In the genomic region with DNA sequence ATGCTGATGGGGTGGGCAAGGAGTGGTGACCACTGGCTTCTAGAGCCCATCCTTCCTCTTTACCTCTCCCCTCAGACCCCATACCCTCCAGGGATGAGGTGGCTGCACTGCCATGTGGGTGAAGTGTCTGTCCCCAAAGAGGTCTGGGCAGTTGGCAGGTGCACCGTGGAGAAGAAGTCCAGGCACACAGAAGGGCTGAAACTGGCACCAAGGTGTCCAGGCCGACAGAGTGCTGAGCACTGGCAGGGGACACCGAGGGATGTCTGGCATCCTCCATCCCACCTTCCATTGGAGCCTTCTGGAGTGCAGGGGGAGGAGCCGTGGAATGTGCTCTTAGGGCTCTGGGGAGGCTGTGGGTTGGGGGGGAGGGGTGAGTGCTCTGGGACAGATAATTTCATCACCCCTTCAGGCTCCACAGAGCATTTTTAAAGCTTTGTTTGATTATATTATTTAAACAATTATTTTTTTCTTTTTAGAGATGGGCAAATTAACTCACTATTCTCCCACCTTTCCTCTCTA, we compare ENCODE assay signal across 17 cellular contexts. TPM values are rescaled to one million over a fixed set of nuclear protein-coding genes. Genes with fewer than 3 reads are reported as not detected.
DNase-seq lines count a peak whose midpoint lies in the region; ATAC-seq and TF ChIP-seq lines count a peak whose summit lies in the region.
"Had no signal": no experiment of that assay in that cellular context is flagged by ENCODE, and none has a peak within 500 bp of the region (broad histone marks: within the 10 kb centered on the region; RNA-seq: fewer than 3 reads in every experiment).

No MANE protein-coding gene starts in this region.

- H3K4me3 ChIP-seq in BLaER1: no peak overlapping the region
- no peak overlapping the region for H3K4me3 ChIP-seq in SJCRH30
- no peak overlapping the region for H3K4me3 ChIP-seq in neural progenitor cell
- H3K4me3 ChIP-seq: K562 had no signal

- no peak overlapping the region for H3K9ac ChIP-seq in BLaER1
- H3K9ac ChIP-seq in neural progenitor cell: no peak overlapping the region

- DNase-seq in SJCRH30 (peak; percentile 15 to 43), globus pallidus (ENCODE audit: low spot score) (peak; percentile 8), neural progenitor cell (ENCODE audit: low spot score) (peak; percentile 41), SIG-M5 treated with dmso at 0.1 percent for 504 hours (lab: John Stamatoyannopoulos, UW; ENCODE audit: unreplicated experiment) (no peak)
- DNase-seq: BE2C; CD8-positive, alpha-beta memory T cell; GF-D8; NCI-H1436 treated with DMSO at 0.1 percent for 48 hours; NCI-H2107; NCI-H69; PC-3 had no signal

- H3K9me3 ChIP-seq in BLaER1 (no peaks in the 10 kb centered on the region), SJCRH30 (replicated peaks) (no peaks in the 10 kb centered on the region), neural progenitor cell (ENCODE audit: low read depth) (no peaks in the 10 kb centered on the region)
- H3K9me3 ChIP-seq: BE2C had no signal

- H3K27me3 ChIP-seq in BLaER1 (no peaks in the 10 kb centered on the region), SJCRH30 (no peaks in the 10 kb centered on the region), neural progenitor cell (no peaks in the 10 kb centered on the region)

- H3K27ac Mint-ChIP-seq in neural progenitor cell: no peak overlapping the region
- H3K27ac Mint-ChIP-seq: CD8-positive, alpha-beta memory T cell had no signal

- no peak for TF ChIP-seq CTCF in neural progenitor cell (IDR thresholded peaks at IDR 0.05)

- ATAC-seq in HG03175 (IDR thresholded peaks at IDR 0.05; ENCODE audit: unreplicated experiment) (no peak), HG03159 (IDR thresholded peaks at IDR 0.05; ENCODE audit: unreplicated experiment) (no peak), HG03196 (IDR thresholded peaks at IDR 0.05; ENCODE audit: unreplicated experiment) (no peak)
- ATAC-seq: K562, PC-3 had no signal

- H3K4me1 ChIP-seq in BLaER1: peaks cover 19% of the 10 kb centered on the region
- peaks cover 23% of the 10 kb centered on the region for H3K4me1 ChIP-seq in SJCRH30
- peaks cover 46% of the 10 kb centered on the region for H3K4me1 ChIP-seq in neural progenitor cell
- H3K4me1 ChIP-seq: BE2C had no signal

- peaks cover 69% of the 10 kb centered on the region for H3K4me1 Mint-ChIP-seq in neural progenitor cell
- H3K4me1 Mint-ChIP-seq: CD8-positive, alpha-beta memory T cell had no signal

- H3K36me3 ChIP-seq in BLaER1 (no peaks in the 10 kb centered on the region), SJCRH30 (no peaks in the 10 kb centered on the region; the same call in 1 of the 2 replicates), neural progenitor cell (no peaks in the 10 kb centered on the region)
- H3K36me3 ChIP-seq: BE2C had no signal

- peaks cover 18% of the 10 kb centered on the region for H3K36me3 Mint-ChIP-seq in neural progenitor cell
- H3K36me3 Mint-ChIP-seq: CD8-positive, alpha-beta memory T cell had no signal

- no peak overlapping the region for H2AFZ ChIP-seq in neural progenitor cell (replicated peaks)

- peaks cover 4% of the 10 kb centered on the region for H3K79me2 ChIP-seq in neural progenitor cell (ENCODE audit: low read depth)

- no peak overlapping the region for H3K4me3 Mint-ChIP-seq in neural progenitor cell
- H3K4me3 Mint-ChIP-seq: CD8-positive, alpha-beta memory T cell had no signal

- H4K20me1 ChIP-seq in BLaER1: no peaks in the 10 kb centered on the region
- peaks cover 71% of the 10 kb centered on the region for H4K20me1 ChIP-seq in neural progenitor cell (ENCODE audit: low read depth)

- H3K27me3 Mint-ChIP-seq in neural progenitor cell (ENCODE audit: insufficient read depth, low read depth): peaks cover 2% of the 10 kb centered on the region

- no peak overlapping the region for H3K27ac ChIP-seq in BLaER1
- H3K27ac ChIP-seq in SJCRH30: peak overlapping the region; percentile 79
- H3K27ac ChIP-seq in neural progenitor cell: no peak overlapping the region
- H3K27ac ChIP-seq: HL-60 had no signal

- peaks cover 40% of the 10 kb centered on the region for H3F3A ChIP-seq in neural progenitor cell (ENCODE audit: low read depth)

- H3K4me2 ChIP-seq in BLaER1 (0 out of 2 replicates have a peak overlapping the region, but pooled peaks have one; percentile 45), neural progenitor cell (peak overlapping the region; percentile 65)

- H3K9me3 Mint-ChIP-seq in neural progenitor cell: no peaks in the 10 kb centered on the region
- H3K9me3 Mint-ChIP-seq: CD8-positive, alpha-beta memory T cell had no signal

RNA-seq across cellular contexts. Expression of gene PKNOX2, which starts 37.9 kb away (rescaled TPM):
- 13.1 and 15.1 TPM in 2 replicates for total RNA-seq in SJCRH30 (2014; rRNA removed; shearing (Covaris generic))
- total RNA-seq in neural progenitor cell (ENCODE audit: low replicate concordance): 4.3 and 7.2 TPM in 2 replicates
- total RNA-seq: CD8-positive, alpha-beta memory T cell; K562; PC-3 had no signal
